ENCODE assay signal across 22 cellular contexts in the genomic region with DNA sequence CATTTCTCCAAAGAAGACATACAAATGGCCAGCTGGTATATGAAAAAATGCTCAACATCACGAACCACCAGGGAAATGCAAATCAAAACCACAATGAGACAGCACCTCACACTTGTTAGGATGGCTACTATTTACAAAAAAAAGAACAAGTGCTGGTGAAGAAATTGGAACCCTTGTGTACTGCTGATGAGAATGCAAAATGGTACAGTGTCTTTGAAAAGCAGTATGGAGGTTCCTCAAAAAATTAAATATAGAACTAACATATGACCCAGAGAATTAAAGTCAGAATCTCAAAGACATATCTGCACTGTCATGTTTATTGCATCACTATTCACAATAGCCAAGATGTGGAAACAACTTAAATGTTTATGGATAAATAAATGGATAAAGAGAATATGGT. TPM values are rescaled to one million over a fixed set of nuclear protein-coding genes. Genes with fewer than 3 reads are reported as not detected.
DNase-seq lines count a peak whose midpoint lies in the region; ATAC-seq, FAIRE-seq and TF ChIP-seq lines count a peak whose summit lies in the region.
"Had no signal": no experiment of that assay in that cellular context is flagged by ENCODE, and none has a peak within 500 bp of the region (broad histone marks: within the 10 kb centered on the region; RNA-seq: fewer than 3 reads in every experiment).

No MANE protein-coding gene starts in this region.

- no peak overlapping the region for H3K27ac ChIP-seq in pancreas

- no peaks in the 10 kb centered on the region for H3K9me3 ChIP-seq in pancreas

- no peak for TF ChIP-seq CTCF in GM12865 (IDR thresholded peaks at IDR 0.05; ENCODE audit: insufficient read depth, low read depth, low read length, missing control alignments)
- TF ChIP-seq CTCF in pancreas (IDR thresholded peaks at IDR 0.05): no peak

- FAIRE-seq in pancreas (lab: Jason Lieb, UNC): peak; percentile 78
- FAIRE-seq: HTR-8/SVneo had no signal

- H3K4me3 ChIP-seq in GM12865 (ENCODE audit: low read depth, low read length) (no peak overlapping the region), pancreas (no peak overlapping the region)

- DNase-seq in GM12865 (ENCODE audit: low read depth) (peak; percentile 26), NAMALWA (ENCODE audit: low spot score) (peak; percentile 38), pancreas (no peak)
- DNase-seq: ACHN; C1 segment of cervical spinal cord; DMS79; NCI-H1092; NCI-H146; NCI-H2029 treated with DMSO at 0.1 percent for 48 hours; NCI-H2171; NCI-H69; NK-92 treated with Interleukin-12 subunit alpha and Interleukin-12 subunit beta, amount 100 ng/mL, for 24 hours; PC-3; T-helper 1 cell; T1000 had no signal

- ATAC-seq in GM19035 (IDR thresholded peaks at IDR 0.05; ENCODE audit: unreplicated experiment) (peak; percentile 59), pancreas (no peak), HG03139 (IDR thresholded peaks at IDR 0.05; ENCODE audit: unreplicated experiment) (no peak), HG02610 (IDR thresholded peaks at IDR 0.05; ENCODE audit: unreplicated experiment) (no peak), HG03460 (IDR thresholded peaks at IDR 0.05; ENCODE audit: unreplicated experiment) (no peak)
- ATAC-seq: PC-3 had no signal

- intact Hi-C loops in pancreas (cut with DNase I): no loop called here

- H3K36me3 ChIP-seq in pancreas: no peaks in the 10 kb centered on the region

- H3K4me1 ChIP-seq in pancreas: no peaks in the 10 kb centered on the region

- 48 to 73% methylated on average over 1 of the region's 1 CpG for WGBS in pancreas, 2 donors

- H3K27me3 ChIP-seq in pancreas: peaks cover 0 to 25% (median 0%) of the 10 kb centered on the region in 4 donors

RNA-seq across cellular contexts. Expression of gene PAGE4, which starts 20.9 kb away (rescaled TPM):
- total RNA-seq in pancreas: not detected
- polyA plus RNA-seq in pancreas: not detected
- total RNA-seq: H4, PC-3 had no signal
- polyA plus RNA-seq: IgD-negative memory B cell had no signal

RNA-seq across cellular contexts. Expression of gene USP27X, which starts 29.3 kb away (rescaled TPM):
- 1 to 10 TPM; 1.2 to 1.9 (median 1.5) TPM for total RNA-seq in pancreas
- 1 to 10 TPM in 1 of 2 donors, under 1 TPM in 1; 0.72 to 5.7 TPM for polyA plus RNA-seq in pancreas

Comparison
In these comparisons a context has a peak if more than half of its experiments do, and no peak if none do; other contexts are left out.
1. DNase-seq: peak in GM12865 (single experiment) and NAMALWA (single experiment); none in pancreas (0 of 6).